In the genomic region with DNA sequence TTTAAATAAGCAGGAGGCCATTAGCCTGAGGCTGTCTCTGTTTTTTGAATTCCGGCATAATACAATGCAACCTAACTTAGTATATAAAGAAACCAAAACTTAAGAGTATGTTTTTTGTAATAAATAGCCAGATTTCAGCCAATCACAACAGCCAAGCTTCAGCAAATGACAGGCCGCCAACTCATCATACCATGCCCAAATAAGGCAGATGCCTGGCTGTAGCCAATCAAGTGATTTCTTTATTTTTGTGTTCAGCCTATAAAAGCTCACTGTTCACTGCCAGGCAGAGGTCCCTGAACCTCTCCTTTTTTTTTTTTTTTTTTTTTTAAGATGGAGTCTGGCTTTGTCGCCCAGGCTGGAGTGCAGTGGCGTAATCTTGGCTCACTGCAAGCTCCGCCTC, we compare ENCODE assay signal across 22 cellular contexts. TPM values are rescaled to one million over a fixed set of nuclear protein-coding genes. Genes with fewer than 3 reads are reported as not detected.
DNase-seq lines count a peak whose midpoint lies in the region; ATAC-seq and TF ChIP-seq lines count a peak whose summit lies in the region.
"Had no signal": no experiment of that assay in that cellular context is flagged by ENCODE, and none has a peak within 500 bp of the region (broad histone marks: within the 10 kb centered on the region; RNA-seq: fewer than 3 reads in every experiment).

No MANE protein-coding gene starts in this region.

- H3K4me2 ChIP-seq in HCT116 (ENCODE audit: low read length) = no peak overlapping the region

- CTCF ChIA-PET in activated CD8-positive, alpha-beta memory T cell treated with anti-CD3 and anti-CD28 coated beads, Interleukin-2, amount 10 ng/mL, durations not matched to agents 7 days and 5 days (lab: Charles Lee) = interaction anchor here (1.2 kb wide), 1 partner anchor 13 kb away, joined by 3 read pairs; a partner anchor contains a TSS
- CTCF ChIA-PET in HCT116 (lab: Charles Lee) = no interaction called here

- TF ChIP-seq RAD21 in HCT116 (IDR thresholded peaks at IDR 0.05; ENCODE audit: low read depth) = no peak

- H3K27ac ChIP-seq in HCT116 (ENCODE audit: low read depth, low read length) (no peak overlapping the region), SJCRH30 (peak overlapping the region; percentile 91), transverse colon (no peak overlapping the region)
- H3K27ac ChIP-seq: RWPE1, SK-N-MC had no signal

- no peak overlapping the region for H2AFZ ChIP-seq in HCT116 (ENCODE audit: low read depth, low read length, poor library complexity, severe bottlenecking)

- H3K4me1 Mint-ChIP-seq in activated CD8-positive, alpha-beta memory T cell treated with anti-CD3 and anti-CD28 coated beads, Interleukin-2, amount 10 ng/mL, durations not matched to agents 7 days and 5 days = peaks cover 9% of the 10 kb centered on the region
- no peaks in the 10 kb centered on the region for H3K4me1 Mint-ChIP-seq in type B pancreatic cell (ENCODE audit: unreplicated experiment)

- peak; percentile 31 for DNase-seq in activated CD8-positive, alpha-beta memory T cell treated with anti-CD3 and anti-CD28 coated beads, Interleukin-2, amount 10 ng/mL, durations not matched to agents 7 days and 5 days
- no peak for DNase-seq in activated CD8-positive, alpha-beta memory T cell treated with anti-CD3 and anti-CD28 coated beads for 24 hours
- DNase-seq in HCT116 (ENCODE audit: low read depth, low spot score) (no peak), SJCRH30 (no peak), type B pancreatic cell (ENCODE audit: extremely low spot score, unreplicated experiment) (peak; percentile 16), transverse colon (no peak), SIG-M5 (lab: John Stamatoyannopoulos, UW) (no peak)
- DNase-seq: AML-193; C1 segment of cervical spinal cord; Caco-2; CD4-positive, alpha-beta memory T cell; DMS79; GF-D8; NCI-H1105; NCI-H1436 treated with DMSO at 0.1 percent for 48 hours; NCI-H187 treated with DMSO at 0.1 percent for 48 hours; NCI-H2107; NCI-H524; NCI-H748 treated with DMSO at 0.1 percent for 48 hours; SHP77 had no signal

- H3K27ac Mint-ChIP-seq in activated CD8-positive, alpha-beta memory T cell treated with anti-CD3 and anti-CD28 coated beads, Interleukin-2, amount 10 ng/mL, durations not matched to agents 7 days and 5 days = no peak overlapping the region
- H3K27ac Mint-ChIP-seq in type B pancreatic cell = no peak overlapping the region

- no peak for TF ChIP-seq POLR2A in HCT116 (IDR thresholded peaks at IDR 0.05; ENCODE audit: borderline replicate concordance, extremely low read depth, insufficient read depth, insufficient read length)
- TF ChIP-seq POLR2A in transverse colon (IDR thresholded peaks at IDR 0.05) = no peak

- H3K4me3 ChIP-seq in HCT116 (replicated peaks in 1 of 2; ENCODE audit: low read depth in 1 of 2, low read length in 2 of 2) = no peak overlapping the region
- H3K4me3 ChIP-seq in SJCRH30 = no peak overlapping the region
- no peak overlapping the region for H3K4me3 ChIP-seq in transverse colon
- H3K4me3 ChIP-seq: SK-N-MC had no signal

- H3K9me2 ChIP-seq in HCT116 (ENCODE audit: insufficient read depth) = no peaks in the 10 kb centered on the region

- H3K9me3 ChIP-seq in HCT116 (ENCODE audit: control insufficient read depth in 1 of 2, insufficient read depth in 1 of 2, low read depth in 1 of 2, low read length in 2 of 2) = no peaks in the 10 kb centered on the region
- no peaks in the 10 kb centered on the region for H3K9me3 ChIP-seq in SJCRH30 (replicated peaks)
- H3K9me3 ChIP-seq in transverse colon = no peaks in the 10 kb centered on the region
- H3K9me3 ChIP-seq: Caco-2 had no signal

- no peaks in the 10 kb centered on the region for H3K27me3 Mint-ChIP-seq in activated CD8-positive, alpha-beta memory T cell treated with anti-CD3 and anti-CD28 coated beads, Interleukin-2, amount 10 ng/mL, durations not matched to agents 7 days and 5 days
- H3K27me3 Mint-ChIP-seq in type B pancreatic cell = peaks cover 6% of the 10 kb centered on the region
- H3K27me3 Mint-ChIP-seq: CD4-positive, alpha-beta memory T cell had no signal

- POLR2A ChIA-PET in HCT116 (lab: Charles Lee) = no interaction called here

- no peak for TF ChIP-seq CTCF in HCT116 (IDR thresholded peaks at IDR 0.05 in 2 of 3, conservative IDR thresholded peaks at IDR 0.05 in 1 of 3; ENCODE audit: borderline replicate concordance in 1 of 3, insufficient read depth in 1 of 3, low read depth in 2 of 3, low read length in 2 of 3)
- TF ChIP-seq CTCF in type B pancreatic cell (conservative IDR thresholded peaks at IDR 0.05) = no peak
- TF ChIP-seq CTCF in transverse colon (IDR thresholded peaks at IDR 0.05) = no peak

- RAD21 ChIA-PET in HCT116 (lab: Charles Lee; ENCODE audit: low non-redundant PET in 1 of 2, low total read pairs in 2 of 2, uncharacterized antibody in 2 of 2, unreplicated experiment in 2 of 2) = no interaction called here

- intact Hi-C loops in HCT116 (cut with micrococcal nuclease) (no loop called here), transverse colon (cut with DNase I; ENCODE audit: low total_unique reads) (no loop called here)

- no peak overlapping the region for H3K4me3 Mint-ChIP-seq in activated CD8-positive, alpha-beta memory T cell treated with anti-CD3 and anti-CD28 coated beads, Interleukin-2, amount 10 ng/mL, durations not matched to agents 7 days and 5 days
- no peak overlapping the region for H3K4me3 Mint-ChIP-seq in type B pancreatic cell
- H3K4me3 Mint-ChIP-seq: CD4-positive, alpha-beta memory T cell had no signal

- H3K36me3 ChIP-seq in HCT116 (ENCODE audit: control insufficient read depth in 1 of 2, insufficient read depth in 2 of 2, low read length in 2 of 2) (no peaks in the 10 kb centered on the region), SJCRH30 (no peaks in the 10 kb centered on the region), transverse colon (no peaks in the 10 kb centered on the region)

- H3K36me3 Mint-ChIP-seq in activated CD8-positive, alpha-beta memory T cell treated with anti-CD3 and anti-CD28 coated beads, Interleukin-2, amount 10 ng/mL, durations not matched to agents 7 days and 5 days = no peaks in the 10 kb centered on the region
- no peaks in the 10 kb centered on the region for H3K36me3 Mint-ChIP-seq in type B pancreatic cell
- H3K36me3 Mint-ChIP-seq: CD4-positive, alpha-beta memory T cell had no signal

- no peaks in the 10 kb centered on the region for H3K27me3 ChIP-seq in HCT116 (ENCODE audit: insufficient read depth, low read length)
- no peaks in the 10 kb centered on the region for H3K27me3 ChIP-seq in SJCRH30
- H3K27me3 ChIP-seq in transverse colon = no peaks in the 10 kb centered on the region

- no peaks in the 10 kb centered on the region for H4K20me1 ChIP-seq in HCT116 (ENCODE audit: insufficient read depth)

- H3K9me3 Mint-ChIP-seq in activated CD8-positive, alpha-beta memory T cell treated with anti-CD3 and anti-CD28 coated beads, Interleukin-2, amount 10 ng/mL, durations not matched to agents 7 days and 5 days (ENCODE audit: low read depth) = no peaks in the 10 kb centered on the region
- no peaks in the 10 kb centered on the region for H3K9me3 Mint-ChIP-seq in type B pancreatic cell
- H3K9me3 Mint-ChIP-seq: CD4-positive, alpha-beta memory T cell had no signal

- no peak for ATAC-seq in activated CD8-positive, alpha-beta memory T cell treated with anti-CD3 and anti-CD28 coated beads, Interleukin-2, amount 10 ng/mL, durations not matched to agents 7 days and 5 days
- peak; percentile 53 for ATAC-seq in HCT116

- no peak for TF ChIP-seq EP300 in transverse colon (IDR thresholded peaks at IDR 0.05; ENCODE audit: low read depth)

- WGBS in transverse colon (ENCODE audit: low coverage in 1 of 2), 2 donors = 71 to 95% methylated on average over 2 to 5 of the region's 5 CpGs

- BruUV-seq in HCT116 (replicated peaks; lab: Mats Ljungman, UMichigan) = no TSS peak

- H3K9ac ChIP-seq in HCT116 (ENCODE audit: low read length) = no peak overlapping the region

- no peaks in the 10 kb centered on the region for H3K79me2 ChIP-seq in HCT116 (ENCODE audit: insufficient read depth, low read length)

- in situ Hi-C loops in transverse colon (cut with MboI; ENCODE audit: low pct_ligation_motif_present in 1 of 4, low pct_unique_long_range_greater_than_20kb in 1 of 4, low sequenced_read_pairs in 3 of 4) = no loop called here

- H3K4me1 ChIP-seq in HCT116 (ENCODE audit: control insufficient read depth in 1 of 2, insufficient read depth in 2 of 2, low read length in 2 of 2) (no peaks in the 10 kb centered on the region), SJCRH30 (peaks cover 46% of the 10 kb centered on the region), transverse colon (no peaks in the 10 kb centered on the region)
- H3K4me1 ChIP-seq: Caco-2 had no signal

TF ChIP-seq in HCT116, 20 proteins besides CTCF, POLR2A, EP300 and RAD21:
- TF ChIP-seq SRF (IDR thresholded peaks at IDR 0.05; ENCODE audit: low read depth) (peak; percentile 81), CEBPB (IDR thresholded peaks at IDR 0.05; ENCODE audit: low read depth) (no peak)

RNA-seq across cellular contexts. Expression of a gene that starts 12.7 kb away (rescaled TPM):
- 10 to 100 TPM; 33.4 to 35.4 TPM for total RNA-seq in activated CD8-positive, alpha-beta memory T cell treated with anti-CD3 and anti-CD28 coated beads, Interleukin-2, amount 10 ng/mL, durations not matched to agents 7 days and 5 days
- total RNA-seq in HCT116 (2021; ENCODE audit: unreplicated experiment) = 13.2 TPM
- 2.5 and 3.2 TPM in 2 replicates for polyA plus RNA-seq in HCT116 (2012)
- total RNA-seq in SJCRH30 (2014; rRNA removed; shearing (Covaris generic)) = 37.3 and 42.7 TPM in 2 replicates
- 24.8 and 29.0 TPM in 2 replicates for total RNA-seq in type B pancreatic cell (ENCODE audit: low replicate concordance)
- total RNA-seq in transverse colon = 10 to 100 TPM; 13.1 to 26.2 (median 20.4) TPM

RNA-seq across cellular contexts. Expression of a gene that starts 50.2 kb away (rescaled TPM):
- total RNA-seq in activated CD8-positive, alpha-beta memory T cell treated with anti-CD3 and anti-CD28 coated beads, Interleukin-2, amount 10 ng/mL, durations not matched to agents 7 days and 5 days = 100 to 1,000 TPM; 302 to 331 TPM
- 226 TPM for total RNA-seq in HCT116 (2021; ENCODE audit: unreplicated experiment)
- polyA plus RNA-seq in HCT116 (2012) = 228 and 244 TPM in 2 replicates
- total RNA-seq in SJCRH30 (2014; rRNA removed; shearing (Covaris generic)) = 454 and 459 TPM in 2 replicates
- 116 and 239 TPM in 2 replicates for total RNA-seq in type B pancreatic cell (ENCODE audit: low replicate concordance)
- total RNA-seq in transverse colon = 100 to 1,000 TPM in 3 of 4 donors, 10 to 100 TPM in 1; 99.6 to 418 (median 115) TPM

Comparison
In these comparisons a context has a peak if more than half of its experiments do, and no peak if none do; other contexts are left out.
1. DNase-seq: peak in activated CD8-positive, alpha-beta memory T cell treated with anti-CD3 and anti-CD28 coated beads, Interleukin-2, amount 10 ng/mL, durations not matched to agents 7 days and 5 days (single experiment) and type B pancreatic cell (single experiment); none in activated CD8-positive, alpha-beta memory T cell treated with anti-CD3 and anti-CD28 coated beads for 24 hours (single experiment), HCT116 (single experiment), SJCRH30 (0 of 2), transverse colon (single experiment) and SIG-M5 (single experiment).